ENCODE assay signal across 3 cellular contexts in the genomic region with DNA sequence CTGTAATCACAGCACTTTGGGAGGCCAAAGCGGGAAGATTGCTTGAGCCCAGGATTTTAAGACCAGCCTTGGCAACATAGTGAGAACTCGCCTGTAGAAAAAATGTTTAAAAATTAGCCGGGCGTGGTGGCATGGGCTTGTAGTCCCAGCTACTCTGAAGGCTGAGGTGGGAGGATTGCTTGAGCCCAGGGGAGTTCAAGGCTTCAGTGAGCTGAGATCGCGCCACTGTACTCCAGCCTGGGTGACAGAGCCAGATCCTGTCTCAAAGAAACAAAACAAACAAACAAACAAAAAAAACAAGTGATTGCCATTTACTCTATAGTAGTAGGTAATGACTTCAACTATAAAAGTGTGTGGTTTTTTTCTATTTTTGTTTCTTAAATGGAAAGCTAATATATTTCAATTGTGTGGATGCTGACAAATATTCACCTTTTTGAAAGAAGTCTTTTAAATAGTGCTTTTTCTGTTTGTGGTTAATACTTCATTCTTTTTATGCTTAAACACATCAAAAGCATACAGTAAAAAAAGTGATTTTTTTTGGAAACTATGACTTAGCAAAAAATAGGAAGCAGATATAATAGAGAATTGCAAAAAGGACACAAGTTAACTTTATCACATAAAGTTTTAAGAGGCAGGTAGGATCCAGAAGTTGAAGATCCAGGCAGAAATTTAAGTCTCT.
TF ChIP-seq lines count a peak whose summit lies in the region.

No MANE protein-coding gene starts in this region.

TF ChIP-seq in IMR-90, 13 proteins besides CTCF, POLR2A, EP300 and RAD21:
- TF ChIP-seq CEBPB (IDR thresholded peaks at IDR 0.05; ENCODE audit: low read depth, low read length) (no peak), RCOR1 (IDR thresholded peaks at IDR 0.05; ENCODE audit: insufficient replicate concordance, low read length) (no peak), CHD1 (IDR thresholded peaks at IDR 0.05; ENCODE audit: low read depth, low read length) (no peak), NFE2L2 (IDR thresholded peaks at IDR 0.05; ENCODE audit: low read depth, low read length) (peak; percentile 5; the same call in 1 of the 2 replicates), BHLHE40 (IDR thresholded peaks at IDR 0.05; ENCODE audit: low read depth, low read length) (no peak), FOS (IDR thresholded peaks at IDR 0.05; ENCODE audit: low read depth, low read length) (no peak), MAZ (IDR thresholded peaks at IDR 0.05; ENCODE audit: borderline replicate concordance, low read depth, low read length) (no peak)
- TF ChIP-seq, protein P1, sequence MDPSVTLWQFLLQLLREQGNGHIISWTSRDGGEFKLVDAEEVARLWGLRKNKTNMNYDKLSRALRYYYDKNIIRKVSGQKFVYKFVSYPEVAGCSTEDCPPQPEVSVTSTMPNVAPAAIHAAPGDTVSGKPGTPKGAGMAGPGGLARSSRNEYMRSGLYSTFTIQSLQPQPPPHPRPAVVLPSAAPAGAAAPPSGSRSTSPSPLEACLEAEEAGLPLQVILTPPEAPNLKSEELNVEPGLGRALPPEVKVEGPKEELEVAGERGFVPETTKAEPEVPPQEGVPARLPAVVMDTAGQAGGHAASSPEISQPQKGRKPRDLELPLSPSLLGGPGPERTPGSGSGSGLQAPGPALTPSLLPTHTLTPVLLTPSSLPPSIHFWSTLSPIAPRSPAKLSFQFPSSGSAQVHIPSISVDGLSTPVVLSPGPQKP (IDR thresholded peaks at IDR 0.05; ENCODE audit: borderline replicate concordance, low read depth, low read length) = no peak

TF ChIP-seq in K562, 482 proteins besides CTCF, POLR2A, EP300 and RAD21:
- TF ChIP-seq, protein P2, sequence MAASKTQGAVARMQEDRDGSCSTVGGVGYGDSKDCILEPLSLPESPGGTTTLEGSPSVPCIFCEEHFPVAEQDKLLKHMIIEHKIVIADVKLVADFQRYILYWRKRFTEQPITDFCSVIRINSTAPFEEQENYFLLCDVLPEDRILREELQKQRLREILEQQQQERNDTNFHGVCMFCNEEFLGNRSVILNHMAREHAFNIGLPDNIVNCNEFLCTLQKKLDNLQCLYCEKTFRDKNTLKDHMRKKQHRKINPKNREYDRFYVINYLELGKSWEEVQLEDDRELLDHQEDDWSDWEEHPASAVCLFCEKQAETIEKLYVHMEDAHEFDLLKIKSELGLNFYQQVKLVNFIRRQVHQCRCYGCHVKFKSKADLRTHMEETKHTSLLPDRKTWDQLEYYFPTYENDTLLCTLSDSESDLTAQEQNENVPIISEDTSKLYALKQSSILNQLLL (CRISPR knock-in tag; IDR thresholded peaks at IDR 0.05; ENCODE audit: borderline replicate concordance) = 0 out of 2 replicates have a peak, but pooled peaks have one; percentile 5
- TF ChIP-seq ZNF316 (IDR thresholded peaks at IDR 0.05) (peak; percentile 56), SETDB1 (IDR thresholded peaks at IDR 0.05; ENCODE audit: low read length) (no peak), RUNX1 (IDR thresholded peaks at IDR 0.05; ENCODE audit: low read depth) (no peak), ZEB2 (IDR thresholded peaks at IDR 0.05) (no peak), ARID2 (IDR thresholded peaks at IDR 0.05) (no peak), ZNF77 (CRISPR knock-in tag; IDR thresholded peaks at IDR 0.05) (no peak), ZNF23 (CRISPR knock-in tag; IDR thresholded peaks at IDR 0.05) (no peak), MAFG (tag; conservative IDR thresholded peaks at IDR 0.05) (peak; percentile 64; the same call in 1 of the 2 replicates), C11orf30 (IDR thresholded peaks at IDR 0.05; ENCODE audit: low read depth) (peak; percentile 15; the same call in 1 of the 2 replicates)
TF ChIP-seq in K562: peak in this region for 4.

TF ChIP-seq in HepG2, 621 proteins besides CTCF, POLR2A, EP300 and RAD21:
- peak; percentile 45; the same call in 1 of the 2 replicates for TF ChIP-seq NFE2L2 (IDR thresholded peaks at IDR 0.05; ENCODE audit: low read length)
- no peak for TF ChIP-seq KLF13 (CRISPR knock-in tag; IDR thresholded peaks at IDR 0.05)
